Comparison of ENCODE assay signal across 12 cellular contexts in the genomic region with DNA sequence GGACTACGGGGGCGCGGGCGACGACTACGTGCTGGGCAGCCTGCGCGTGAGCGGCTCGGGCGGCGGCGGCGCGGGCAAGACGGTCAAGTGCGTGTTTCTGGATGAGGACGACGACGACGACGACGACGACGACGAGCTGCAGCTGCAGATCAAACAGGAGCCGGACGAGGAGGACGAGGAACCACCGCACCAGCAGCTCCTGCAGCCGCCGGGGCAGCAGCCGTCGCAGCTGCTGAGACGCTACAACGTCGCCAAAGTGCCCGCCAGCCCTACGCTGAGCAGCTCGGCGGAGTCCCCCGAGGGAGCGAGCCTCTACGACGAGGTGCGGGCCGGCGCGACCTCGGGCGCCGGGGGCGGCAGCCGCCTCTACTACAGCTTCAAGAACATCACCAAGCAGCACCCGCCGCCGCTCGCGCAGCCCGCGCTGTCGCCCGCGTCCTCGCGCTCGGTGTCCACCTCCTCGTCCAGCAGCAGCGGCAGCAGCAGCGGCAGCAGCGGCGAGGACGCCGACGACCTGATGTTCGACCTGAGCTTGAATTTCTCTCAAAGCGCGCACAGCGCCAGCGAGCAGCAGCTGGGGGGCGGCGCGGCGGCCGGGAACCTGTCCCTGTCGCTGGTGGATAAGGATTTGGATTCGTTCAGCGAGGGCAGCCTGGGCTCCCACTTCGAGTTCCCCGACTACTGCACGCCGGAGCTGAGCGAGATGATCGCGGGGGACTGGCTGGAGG. TPM values are rescaled to one million over a fixed set of nuclear protein-coding genes. Genes with fewer than 3 reads are reported as not detected.
A peak's percentile ranks its signal among the peaks of the same experiment; 100 is the strongest.
DNase-seq lines count a peak whose midpoint lies in the region; ATAC-seq and TF ChIP-seq lines count a peak whose summit lies in the region.
"Had no signal": no experiment of that assay in that cellular context is flagged by ENCODE, and none has a peak within 500 bp of the region (broad histone marks: within the 10 kb centered on the region; RNA-seq: fewer than 3 reads in every experiment).

No MANE protein-coding gene starts in this region.

- H3K9me3 Mint-ChIP-seq in endodermal cell, result no peaks in the 10 kb centered on the region

- H3K23ac ChIP-seq in trophoblast cell (ENCODE audit: low read length), result no peak overlapping the region

- H3K36me3 ChIP-seq in endodermal cell (ENCODE audit: control insufficient read depth, insufficient read depth, low read length) (peaks cover 6% of the 10 kb centered on the region), trophoblast cell (ENCODE audit: control insufficient read depth in 1 of 2, insufficient read depth in 2 of 2, low read length in 2 of 2) (peaks cover 0 to 1% of the 10 kb centered on the region in 2 experiments)
- H3K36me3 ChIP-seq: neutrophil had no signal

- H3K79me2 ChIP-seq in trophoblast cell (ENCODE audit: control insufficient read depth, insufficient read depth, low read length, poor library complexity), result peaks cover 21% of the 10 kb centered on the region

- H4K91ac ChIP-seq in trophoblast cell (ENCODE audit: low read depth, low read length), result peak overlapping the region; percentile 13

- peaks cover 23% of the 10 kb centered on the region for H3K4me1 Mint-ChIP-seq in endodermal cell

- H3K27ac Mint-ChIP-seq in endodermal cell, result peak overlapping the region; percentile 81

- no peak overlapping the region for H2AK5ac ChIP-seq in trophoblast cell (ENCODE audit: low read length)

- H4K8ac ChIP-seq in trophoblast cell (ENCODE audit: low read depth, low read length), result peak overlapping the region; percentile 58

- 0% methylated on average over 39 to 95 of the region's 95 CpGs for WGBS in endodermal cell (ENCODE audit: insufficient coverage in 1 of 2, insufficient read length in 1 of 2), 2 experiments
- no CpG with 5 or more reads among the region's 95 CpGs for WGBS in trophoblast cell (ENCODE audit: extremely low coverage, insufficient coverage, insufficient read length)

- H2BK5ac ChIP-seq in trophoblast cell (ENCODE audit: low read depth, low read length, poor library complexity), result peak overlapping the region; percentile 34

- peak overlapping the region; percentile 76 for H3K4ac ChIP-seq in trophoblast cell (ENCODE audit: low read depth, low read length)

- H3K27me3 Mint-ChIP-seq in endodermal cell (ENCODE audit: insufficient read depth), result peaks cover 14% of the 10 kb centered on the region

- peak overlapping the region; percentile 94 for H3K4me3 Mint-ChIP-seq in endodermal cell

- ATAC-seq in HG03439 (IDR thresholded peaks at IDR 0.05; ENCODE audit: unreplicated experiment), result no peak
- no peak for ATAC-seq in HG02840 (IDR thresholded peaks at IDR 0.05; ENCODE audit: low FRiP score, unreplicated experiment)
- no peak for ATAC-seq in HG03469 (IDR thresholded peaks at IDR 0.05; ENCODE audit: unreplicated experiment)

- peaks cover 29% of the 10 kb centered on the region for H3K79me1 ChIP-seq in trophoblast cell (ENCODE audit: low read length)

- peak; percentile 40 for DNase-seq in NCI-H1092 treated with DMSO at 0.1 percent for 48 hours (lab: John Stamatoyannopoulos, UW)
- DNase-seq in NCI-H1092 (lab: John Stamatoyannopoulos, UW), result no peak
- peak; percentile 56 for DNase-seq in NCI-H1694 treated with DMSO at 0.1 percent for 48 hours (lab: John Stamatoyannopoulos, UW)
- peak; percentile 81 for DNase-seq in endodermal cell
- no peak for DNase-seq in trophoblast cell

- peak overlapping the region; percentile 39 for H2AFZ ChIP-seq in trophoblast cell (ENCODE audit: insufficient read depth, low read length, poor library complexity)

- H3K36me3 Mint-ChIP-seq in endodermal cell (ENCODE audit: low read depth), result no peaks in the 10 kb centered on the region

- H3K27me3 ChIP-seq in endodermal cell (ENCODE audit: control insufficient read depth, insufficient read depth, low read length, poor library complexity, severe bottlenecking) (no peaks in the 10 kb centered on the region), trophoblast cell (ENCODE audit: insufficient read depth, low read length) (peaks cover 12% of the 10 kb centered on the region)

- H3K27ac ChIP-seq in endodermal cell (ENCODE audit: low read depth, low read length) (peak overlapping the region; percentile 99), trophoblast cell (ENCODE audit: low read depth, low read length) (peak overlapping the region; percentile 10)
- H3K27ac ChIP-seq: 22Rv1, neutrophil had no signal

- H3K4me1 ChIP-seq in endodermal cell (ENCODE audit: control insufficient read depth, insufficient read depth, low read length) (peaks cover 4% of the 10 kb centered on the region), trophoblast cell (ENCODE audit: control insufficient read depth in 1 of 2, insufficient read depth in 2 of 2, low read length in 2 of 2) (peaks cover 2 to 4% of the 10 kb centered on the region in 2 experiments)

- no peak overlapping the region for H4K12ac ChIP-seq in trophoblast cell (ENCODE audit: low read depth, low read length)

- H2BK12ac ChIP-seq in trophoblast cell (ENCODE audit: low read length), result no peak overlapping the region

- H3K9ac ChIP-seq in endodermal cell (ENCODE audit: extremely low read depth, low read length, poor library complexity, severe bottlenecking), result peak overlapping the region; percentile 72
- peak overlapping the region; percentile 74 for H3K9ac ChIP-seq in trophoblast cell (ENCODE audit: low read length)

- peak overlapping the region; percentile 74 for H3K14ac ChIP-seq in trophoblast cell (ENCODE audit: low read length)

- TF ChIP-seq CTCF in endodermal cell (conservative IDR thresholded peaks at IDR 0.05), result peak; percentile 33

- peak overlapping the region; percentile 90 for H3K18ac ChIP-seq in trophoblast cell (ENCODE audit: low read length)

- H3K4me2 ChIP-seq in trophoblast cell (ENCODE audit: low read length), result peak overlapping the region; percentile 69

- H3K4me3 ChIP-seq in endodermal cell (ENCODE audit: low read length), result peak overlapping the region; percentile 99
- peak overlapping the region; percentile 78 for H3K4me3 ChIP-seq in trophoblast cell (ENCODE audit: low read depth, low read length)

- H2BK120ac ChIP-seq in trophoblast cell (ENCODE audit: insufficient read depth, low read length, poor library complexity), result no peak overlapping the region

- H3K9me3 ChIP-seq in endodermal cell (ENCODE audit: control insufficient read depth, low read length) (no peaks in the 10 kb centered on the region), trophoblast cell (ENCODE audit: insufficient read depth, low read depth, low read length) (no peaks in the 10 kb centered on the region)
- H3K9me3 ChIP-seq: neutrophil had no signal

RNA-seq across cellular contexts. Expression of a gene that starts 1.3 kb away (rescaled TPM):
- 10 to 100 TPM; 35.9 to 48.9 TPM for total RNA-seq in endodermal cell
- polyA plus RNA-seq in endodermal cell (2013, experiment 1 of 2), result 117 TPM
- 117 TPM for polyA plus RNA-seq in endodermal cell (2013, experiment 2 of 2)
- polyA plus RNA-seq in trophoblast cell (2013), result 11.8 and 12.1 TPM in 2 replicates
- total RNA-seq: HT1080; T-helper 2 cell treated with Interferon-gamma antibody and Interleukin-4, amounts not matched to agents 100 ng/mL and 5 ng/mL, for 36 hours had no signal

Comparison
In these comparisons a context has a peak if more than half of its experiments do, and no peak if none do; other contexts are left out.
1. DNase-seq: peak in NCI-H1092 treated with DMSO at 0.1 percent for 48 hours (single experiment), NCI-H1694 treated with DMSO at 0.1 percent for 48 hours (single experiment) and endodermal cell (single experiment); none in NCI-H1092 (single experiment) and trophoblast cell (0 of 2).